In genomic region chr2:169790581-169790980, GRCh38 we compare ENCODE assay signal across 3 cellular contexts.
"Had no signal": no experiment of that assay in that cellular context is flagged by ENCODE, and none has a peak within 500 bp of the region (broad histone marks: within the 10 kb centered on the region; RNA-seq: fewer than 3 reads in every experiment).

No MANE protein-coding gene starts in this region.

- H3K9ac ChIP-seq: KMS-11 had no signal

- H3K4me2 ChIP-seq: KMS-11 had no signal

- DNase-seq: GOT3 had no signal

- H3K27ac ChIP-seq: KMS-11 had no signal

- H3K9me3 Mint-ChIP-seq: H9 had no signal
